25 cellular contexts compared by ENCODE assay signal in genomic region chr2:197487385-197487784, GRCh38. TPM values are rescaled to one million over a fixed set of nuclear protein-coding genes. Genes with fewer than 3 reads are reported as not detected.
DNase-seq lines count a peak whose midpoint lies in the region; ATAC-seq, FAIRE-seq and TF ChIP-seq lines count a peak whose summit lies in the region.
"Had no signal": no experiment of that assay in that cellular context is flagged by ENCODE, and none has a peak within 500 bp of the region (broad histone marks: within the 10 kb centered on the region; RNA-seq: fewer than 3 reads in every experiment).

No MANE protein-coding gene starts in this region.

- POLR2A ChIA-PET in activated CD4-positive, alpha-beta memory T cell treated with anti-CD3 and anti-CD28 coated beads for 36 hours (lab: Charles Lee), result interaction anchor here (0.6 to 2.0 kb wide), 3 partner anchors 9 to 83 kb away, joined by 3 to 7 read pairs (median 4); no protein-coding TSS in a partner anchor
- POLR2A ChIA-PET in activated CD4-positive, alpha-beta memory T cell treated with anti-CD3 and anti-CD28 coated beads, Interleukin-2, amount 10 ng/mL, durations not matched to agents 7 days and 5 days (lab: Charles Lee), result interaction anchor here (1.6 to 2.0 kb wide), 2 partner anchors 11 to 14 kb away, joined by 3 to 8 read pairs; no protein-coding TSS in a partner anchor
- POLR2A ChIA-PET in K562 (lab: Yijun Ruan, JAX), result interaction anchor here (0.6 to 1.4 kb wide), 3 partner anchors 9 to 1904 kb away, joined by 3 to 4 read pairs (median 3); partner anchors contain the start of genes HSPD1 and HSPE1

- intact Hi-C loops in activated CD4-positive, alpha-beta memory T cell treated with anti-CD3 and anti-CD28 coated beads for 36 hours (cut with micrococcal nuclease), result no loop called here
- intact Hi-C loops in breast epithelium (cut with DNase I; ENCODE audit: low total_unique reads) (no loop called here), mammary epithelial cell (cut with micrococcal nuclease) (no loop called here), K562 (cut with micrococcal nuclease) (no loop called here)

- ATAC-seq in K562, result no peak

- WGBS in mammary epithelial cell (ENCODE audit: low coverage, missing lambda C conversion rate), result 64% methylated on average over 4 of the region's 4 CpGs
- WGBS in K562 (ENCODE audit: insufficient coverage, low coverage, missing lambda C conversion rate), result 94% methylated on average over 3 of the region's 4 CpGs

- H3K79me2 ChIP-seq in mammary epithelial cell (ENCODE audit: insufficient read depth, low read length) (peaks cover 33% of the 10 kb centered on the region), K562 (ENCODE audit: control insufficient read depth, insufficient read depth, low read length) (peaks cover 13% of the 10 kb centered on the region; the same call in 1 of the 3 replicates)

- H3K4me1 Mint-ChIP-seq in activated CD4-positive, alpha-beta memory T cell treated with anti-CD3 and anti-CD28 coated beads for 36 hours (ENCODE audit: low read depth), result peaks cover 20% of the 10 kb centered on the region
- peaks cover 7% of the 10 kb centered on the region for H3K4me1 Mint-ChIP-seq in activated CD4-positive, alpha-beta memory T cell treated with anti-CD3 and anti-CD28 coated beads, Interleukin-2, amount 10 ng/mL, durations not matched to agents 7 days and 5 days

- H3K27me3 ChIP-seq in breast epithelium (no peaks in the 10 kb centered on the region), mammary epithelial cell (ENCODE audit: insufficient read depth, low read length) (no peaks in the 10 kb centered on the region), K562 (ENCODE audit: control insufficient read depth in 2 of 2, insufficient read depth in 2 of 2, low read length in 2 of 2) (no peaks in the 10 kb centered on the region), Peyer's patch (no peaks in the 10 kb centered on the region)

- H3K9me3 ChIP-seq in breast epithelium (peaks cover 9 to 10% of the 10 kb centered on the region in 2 donors), mammary epithelial cell (replicated peaks; ENCODE audit: insufficient read depth, low read length) (peaks cover 12% of the 10 kb centered on the region), K562 (replicated peaks; ENCODE audit: control insufficient read depth, insufficient read depth, low read depth, low read length) (peaks cover 2% of the 10 kb centered on the region; the same call in 1 of the 2 replicates), Peyer's patch (peaks cover 0 to 14% (median 3%) of the 10 kb centered on the region in 4 donors)

- H3K36me3 ChIP-seq in breast epithelium (no peaks in the 10 kb centered on the region), mammary epithelial cell (ENCODE audit: insufficient read depth, low read length) (peaks cover 45% of the 10 kb centered on the region), K562 (ENCODE audit: control insufficient read depth, insufficient read depth, low read length) (peaks cover 63% of the 10 kb centered on the region), Peyer's patch (peaks cover 0 to 87% (median 2%) of the 10 kb centered on the region in 3 donors)

- TF ChIP-seq EP300 in K562 (IDR thresholded peaks at IDR 0.05; ENCODE audit: low read length), result no peak

- H3K27ac ChIP-seq in breast epithelium, result peak overlapping the region; percentile 54 to 77
- H3K27ac ChIP-seq in mammary epithelial cell (ENCODE audit: insufficient read depth, low read depth, low read length), result no peak overlapping the region
- H3K27ac ChIP-seq in 22Rv1, result peak overlapping the region; percentile 63
- no peak overlapping the region for H3K27ac ChIP-seq in K562 (ENCODE audit: extremely low read depth, low read depth, low read length)
- H3K27ac ChIP-seq in Peyer's patch, result no peak overlapping the region
- H3K27ac ChIP-seq: HL-60 had no signal

- H4K20me1 ChIP-seq in mammary epithelial cell (ENCODE audit: insufficient read depth, low read length) (no peaks in the 10 kb centered on the region), K562 (replicated peaks; ENCODE audit: control insufficient read depth, insufficient read depth, low read length) (no peaks in the 10 kb centered on the region)

- no peak for TF ChIP-seq RAD21 in K562 (CRISPR knock-in tag; conservative IDR thresholded peaks at IDR 0.05 in 1 of 2, IDR thresholded peaks at IDR 0.05 in 1 of 2)

- H3K9ac ChIP-seq in mammary epithelial cell (ENCODE audit: insufficient read depth, low read length) (no peak overlapping the region), K562 (ENCODE audit: insufficient read depth in 1 of 2, low read depth in 2 of 2, low read length in 2 of 2) (no peak overlapping the region)

- in situ Hi-C loops in mammary epithelial cell (cut with MboI; ENCODE audit: low sequenced_read_pairs in 2 of 2) (no loop called here), K562 (cut with MboI) (no loop called here)

- H2AFZ ChIP-seq in mammary epithelial cell (ENCODE audit: low read depth, low read length) (no peak overlapping the region), K562 (ENCODE audit: low read depth, low read length) (no peak overlapping the region)

- H3K36me3 Mint-ChIP-seq in activated CD4-positive, alpha-beta memory T cell treated with anti-CD3 and anti-CD28 coated beads for 36 hours, result peaks cover 71% of the 10 kb centered on the region
- H3K36me3 Mint-ChIP-seq in activated CD4-positive, alpha-beta memory T cell treated with anti-CD3 and anti-CD28 coated beads, Interleukin-2, amount 10 ng/mL, durations not matched to agents 7 days and 5 days (ENCODE audit: low read depth), result peaks cover 88% of the 10 kb centered on the region

- H3K4me3 Mint-ChIP-seq in activated CD4-positive, alpha-beta memory T cell treated with anti-CD3 and anti-CD28 coated beads for 36 hours, result no peak overlapping the region
- no peak overlapping the region for H3K4me3 Mint-ChIP-seq in activated CD4-positive, alpha-beta memory T cell treated with anti-CD3 and anti-CD28 coated beads, Interleukin-2, amount 10 ng/mL, durations not matched to agents 7 days and 5 days
- H3K4me3 Mint-ChIP-seq: CD8-positive, alpha-beta memory T cell had no signal

- CTCF ChIA-PET in activated CD4-positive, alpha-beta memory T cell treated with anti-CD3 and anti-CD28 coated beads for 36 hours (lab: Charles Lee), result no interaction called here
- CTCF ChIA-PET in activated CD4-positive, alpha-beta memory T cell treated with anti-CD3 and anti-CD28 coated beads, Interleukin-2, amount 10 ng/mL, durations not matched to agents 7 days and 5 days (lab: Charles Lee), result no interaction called here
- CTCF ChIA-PET in mammary epithelial cell (lab: Charles Lee; ENCODE audit: low non-redundant PET) (no interaction called here), K562 (lab: Yijun Ruan, JAX; ENCODE audit: low intra/inter-chr PET ratio) (no interaction called here)

- dilution Hi-C loops in mammary epithelial cell (cut with HindIII; ENCODE audit: low sequenced_read_pairs), result no loop called here

- TF ChIP-seq CTCF in breast epithelium (IDR thresholded peaks at IDR 0.05) (no peak), mammary epithelial cell (conservative IDR thresholded peaks at IDR 0.05 in 1 of 2, IDR thresholded peaks at IDR 0.05 in 1 of 2; ENCODE audit: extremely low read depth in 1 of 2, insufficient read depth in 1 of 2, low read depth in 1 of 2, low read length in 2 of 2) (no peak), 22Rv1 (IDR thresholded peaks at IDR 0.05) (no peak), K562 (IDR thresholded peaks at IDR 0.05 in 2 of 3, conservative IDR thresholded peaks at IDR 0.05 in 1 of 3; ENCODE audit: insufficient read depth in 2 of 3, low read depth in 1 of 3, low read length in 3 of 3) (no peak), Peyer's patch (IDR thresholded peaks at IDR 0.05) (no peak)

- no peak for FAIRE-seq in K562 (lab: Jason Lieb, UNC)

- BruUV-seq in mammary epithelial cell (replicated peaks; lab: Mats Ljungman, UMichigan) (no TSS peak), K562 (replicated peaks; lab: Mats Ljungman, UMichigan) (no TSS peak)

- peaks cover 15% of the 10 kb centered on the region for H3K9me3 Mint-ChIP-seq in activated CD4-positive, alpha-beta memory T cell treated with anti-CD3 and anti-CD28 coated beads for 36 hours
- peaks cover 13% of the 10 kb centered on the region for H3K9me3 Mint-ChIP-seq in activated CD4-positive, alpha-beta memory T cell treated with anti-CD3 and anti-CD28 coated beads, Interleukin-2, amount 10 ng/mL, durations not matched to agents 7 days and 5 days

- no peak for DNase-seq in activated CD4-positive, alpha-beta memory T cell treated with anti-CD3 and anti-CD28 coated beads for 36 hours
- DNase-seq in activated CD4-positive, alpha-beta memory T cell treated with anti-CD3 and anti-CD28 coated beads, Interleukin-2, amount 10 ng/mL, durations not matched to agents 7 days and 5 days, result no peak
- peak; percentile 29 to 56 for DNase-seq in breast epithelium (ENCODE audit: low spot score in 2 of 2)
- DNase-seq in mammary epithelial cell, result no peak
- DNase-seq in K562 (ENCODE audit: extremely low read depth in 1 of 4, low spot score in 3 of 4), result no peak
- DNase-seq in stimulated activated CD4-positive, alpha-beta T cell treated with anti-CD3 and anti-CD28 coated beads, Interleukin-2, amount 100 ng/mL, for 24 hours, result no peak
- DNase-seq in Peyer's patch, result no peak
- DNase-seq: AML-193; C1 segment of cervical spinal cord; Calu3; CD8-positive, alpha-beta memory T cell; DMS153; GF-D8; GOT3; HCEC 1CT; KG1; NCI-H1092; NCI-H1436; NCI-H187 treated with DMSO at 0.1 percent for 48 hours; NCI-H2107; NCI-H446 treated with DMSO at 0.1 percent for 48 hours; NCI-H526 treated with DMSO at 0.1 percent for 48 hours; OCI-M1 had no signal

- H3K27ac Mint-ChIP-seq in activated CD4-positive, alpha-beta memory T cell treated with anti-CD3 and anti-CD28 coated beads for 36 hours, result peak overlapping the region; percentile 62
- H3K27ac Mint-ChIP-seq in activated CD4-positive, alpha-beta memory T cell treated with anti-CD3 and anti-CD28 coated beads, Interleukin-2, amount 10 ng/mL, durations not matched to agents 7 days and 5 days, result no peak overlapping the region

- H3K4me2 ChIP-seq in mammary epithelial cell (ENCODE audit: insufficient read depth, low read depth, low read length) (no peak overlapping the region), K562 (ENCODE audit: insufficient read depth, low read length) (no peak overlapping the region)

- no peaks in the 10 kb centered on the region for H3K9me1 ChIP-seq in K562 (ENCODE audit: control insufficient read depth, insufficient read depth, low read length)

- H3K27me3 Mint-ChIP-seq in activated CD4-positive, alpha-beta memory T cell treated with anti-CD3 and anti-CD28 coated beads for 36 hours, result no peaks in the 10 kb centered on the region
- H3K27me3 Mint-ChIP-seq in activated CD4-positive, alpha-beta memory T cell treated with anti-CD3 and anti-CD28 coated beads, Interleukin-2, amount 10 ng/mL, durations not matched to agents 7 days and 5 days, result no peaks in the 10 kb centered on the region
- H3K27me3 Mint-ChIP-seq: CD8-positive, alpha-beta memory T cell had no signal

- TF ChIP-seq POLR2A in breast epithelium (IDR thresholded peaks at IDR 0.05), result no peak
- 0 out of 2 replicates have a peak, but pooled peaks have one; percentile 13 for TF ChIP-seq POLR2A in K562 (conservative IDR thresholded peaks at IDR 0.05)
- no peak for TF ChIP-seq POLR2A in Peyer's patch (IDR thresholded peaks at IDR 0.05)

- H3K4me3 ChIP-seq in breast epithelium (no peak overlapping the region), mammary epithelial cell (replicated peaks in 1 of 3; ENCODE audit: insufficient read depth in 1 of 3, low read depth in 2 of 3, low read length in 3 of 3) (no peak overlapping the region), K562 (no peak overlapping the region), Peyer's patch (no peak overlapping the region)

- H3K4me1 ChIP-seq in breast epithelium (no peaks in the 10 kb centered on the region), mammary epithelial cell (ENCODE audit: insufficient read depth, low read length) (no peaks in the 10 kb centered on the region), K562 (replicated peaks in 1 of 2; ENCODE audit: control insufficient read depth in 2 of 2, insufficient read depth in 2 of 2, low read length in 2 of 2) (no peaks in the 10 kb centered on the region), Peyer's patch (no peaks in the 10 kb centered on the region)

RNA-seq across cellular contexts. Expression of gene HSPD1, which starts 12.3 kb away (rescaled TPM):
- total RNA-seq in activated CD4-positive, alpha-beta memory T cell treated with anti-CD3 and anti-CD28 coated beads for 36 hours, result 100 to 1,000 TPM; 839 to 853 TPM
- 100 to 1,000 TPM; 227 to 229 TPM for total RNA-seq in activated CD4-positive, alpha-beta memory T cell treated with anti-CD3 and anti-CD28 coated beads, Interleukin-2, amount 10 ng/mL, durations not matched to agents 7 days and 5 days
- total RNA-seq in breast epithelium (100 to 1,000 TPM; 108 to 227 (median 205) TPM), mammary epithelial cell (100 to 1,000 TPM; 143 to 350 TPM), K562 (2014; rRNA removed) (398 and 400 TPM in 2 replicates), K562 (2014; rRNA removed; fragmentation: Illumina TruSeq; extraction: Trizol) (816 and 890 TPM in 2 replicates), K562 (2015; rRNA removed; fragmentation: Illumina TruSeq; extraction: Trizol) (663 and 710 TPM in 2 replicates), K562 (2021) (561 and 583 TPM in 2 replicates), Peyer's patch (100 to 1,000 TPM in 3 of 4 donors, 10 to 100 TPM in 1; 88.4 to 221 (median 122) TPM)
- polyA plus RNA-seq in mammary epithelial cell (214 TPM), K562 (2011; rRNA removed) (411 and 575 TPM in 2 replicates), K562 (2014; fragmentation: Illumina TruSeq; extraction: Trizol) (654 and 736 TPM in 2 replicates), K562 (2014; fragmentation: Nextera tagmentation; extraction: Ambion mirVana) (1,000 to 10,000 TPM in 1 of 2 experiments, 100 to 1,000 TPM in 1; 622 to 1,014 TPM), K562 (2014; rRNA removed) (508 and 510 TPM in 2 replicates)
- 549 TPM for polyA minus RNA-seq in mammary epithelial cell
- total RNA-seq in K562 (2011; cell fraction: chromatin; rRNA removed; ENCODE audit: low replicate concordance), result 178 and 396 TPM in 2 replicates
- 123 and 133 TPM in 2 replicates for total RNA-seq in K562 (2011; cell fraction: nucleolus; rRNA removed)
- total RNA-seq in K562 (2011; cell fraction: nucleoplasm; rRNA removed), result 166 and 176 TPM in 2 replicates
- 100 and 172 TPM in 2 replicates for polyA plus RNA-seq in K562 (2011; cell fraction: cytosol; rRNA removed)
- polyA plus RNA-seq in K562 (2011; cell fraction: nucleus; rRNA removed), result 163 and 169 TPM in 2 replicates
- polyA plus RNA-seq in K562 (2012), result 361 and 520 TPM in 2 replicates
- polyA minus RNA-seq in K562 (2011; rRNA and poly(A)+ RNA removed), result 835 and 848 TPM in 2 replicates
- 305 and 355 TPM in 2 replicates for polyA minus RNA-seq in K562 (2011; cell fraction: cytosol; rRNA and poly(A)+ RNA removed)
- 151 and 279 TPM in 2 replicates for polyA minus RNA-seq in K562 (2011; cell fraction: nucleus; rRNA and poly(A)+ RNA removed)

RNA-seq across cellular contexts. Expression of gene HSPE1, which starts 12.8 kb away (rescaled TPM):
- total RNA-seq in activated CD4-positive, alpha-beta memory T cell treated with anti-CD3 and anti-CD28 coated beads for 36 hours, result 100 to 1,000 TPM; 282 to 283 TPM
- total RNA-seq in activated CD4-positive, alpha-beta memory T cell treated with anti-CD3 and anti-CD28 coated beads, Interleukin-2, amount 10 ng/mL, durations not matched to agents 7 days and 5 days, result 10 to 100 TPM; 85.9 to 92.6 TPM
- total RNA-seq in breast epithelium (100 to 1,000 TPM in 2 of 3 donors, 10 to 100 TPM in 1; 74.9 to 170 (median 124) TPM), mammary epithelial cell (100 to 1,000 TPM in 1 of 2 donors, 10 to 100 TPM in 1; 30.2 to 118 TPM), K562 (2014; rRNA removed) (395 and 427 TPM in 2 replicates), K562 (2014; rRNA removed; fragmentation: Illumina TruSeq; extraction: Trizol) (649 and 664 TPM in 2 replicates), K562 (2015; rRNA removed; fragmentation: Illumina TruSeq; extraction: Trizol) (576 and 612 TPM in 2 replicates), K562 (2021) (223 and 261 TPM in 2 replicates), Peyer's patch (10 to 100 TPM; 23.8 to 95.4 (median 67.8) TPM)
- polyA plus RNA-seq in mammary epithelial cell (168 TPM), K562 (2011; rRNA removed) (267 and 371 TPM in 2 replicates), K562 (2014; fragmentation: Illumina TruSeq; extraction: Trizol) (574 and 695 TPM in 2 replicates), K562 (2014; fragmentation: Nextera tagmentation; extraction: Ambion mirVana) (1,000 to 10,000 TPM in 1 of 2 experiments, 100 to 1,000 TPM in 1; 880 to 1,007 TPM), K562 (2014; rRNA removed) (843 and 986 TPM in 2 replicates)
- polyA minus RNA-seq in mammary epithelial cell, result 3.2 TPM
- 32.0 and 68.8 TPM in 2 replicates for total RNA-seq in K562 (2011; cell fraction: chromatin; rRNA removed; ENCODE audit: low replicate concordance)
- 34.5 and 38.0 TPM in 2 replicates for total RNA-seq in K562 (2011; cell fraction: nucleolus; rRNA removed)
- 51.1 and 56.8 TPM in 2 replicates for total RNA-seq in K562 (2011; cell fraction: nucleoplasm; rRNA removed)
- 41.1 and 116 TPM in 2 replicates for polyA plus RNA-seq in K562 (2011; cell fraction: cytosol; rRNA removed)
- 31.9 and 45.6 TPM in 2 replicates for polyA plus RNA-seq in K562 (2011; cell fraction: nucleus; rRNA removed)
- polyA plus RNA-seq in K562 (2012), result 140 and 1,187 TPM in 2 replicates
- polyA minus RNA-seq in K562 (2011; rRNA and poly(A)+ RNA removed), result 192 and 215 TPM in 2 replicates
- 29.0 and 38.2 TPM in 2 replicates for polyA minus RNA-seq in K562 (2011; cell fraction: cytosol; rRNA and poly(A)+ RNA removed)
- 30.8 and 50.2 TPM in 2 replicates for polyA minus RNA-seq in K562 (2011; cell fraction: nucleus; rRNA and poly(A)+ RNA removed)

RNA-seq across cellular contexts. Expression of gene MOB4, which starts 28.5 kb away (rescaled TPM):
- total RNA-seq in activated CD4-positive, alpha-beta memory T cell treated with anti-CD3 and anti-CD28 coated beads for 36 hours, result 10 to 100 TPM; 18.9 to 19.5 TPM
- 10 to 100 TPM; 23.5 to 24.8 TPM for total RNA-seq in activated CD4-positive, alpha-beta memory T cell treated with anti-CD3 and anti-CD28 coated beads, Interleukin-2, amount 10 ng/mL, durations not matched to agents 7 days and 5 days
- total RNA-seq in breast epithelium (10 to 100 TPM; 20.6 to 34.7 (median 34.2) TPM), mammary epithelial cell (10 to 100 TPM; 23.6 to 28.8 TPM), K562 (2014; rRNA removed) (12.2 and 13.5 TPM in 2 replicates), K562 (2014; rRNA removed; fragmentation: Illumina TruSeq; extraction: Trizol) (27.7 and 31.3 TPM in 2 replicates), K562 (2015; rRNA removed; fragmentation: Illumina TruSeq; extraction: Trizol) (18.1 and 21.0 TPM in 2 replicates), K562 (2021) (13.8 and 16.8 TPM in 2 replicates), Peyer's patch (10 to 100 TPM; 11.0 to 36.3 (median 20.5) TPM)
- polyA plus RNA-seq in mammary epithelial cell (25.8 TPM), K562 (2011; rRNA removed) (15.3 and 25.6 TPM in 2 replicates), K562 (2014; fragmentation: Illumina TruSeq; extraction: Trizol) (17.4 and 17.7 TPM in 2 replicates), K562 (2014; fragmentation: Nextera tagmentation; extraction: Ambion mirVana) (10 to 100 TPM; 29.6 to 30.8 TPM), K562 (2014; rRNA removed) (20.4 and 22.2 TPM in 2 replicates)
- polyA minus RNA-seq in mammary epithelial cell, result 6.7 TPM
- 5.9 and 15.8 TPM in 2 replicates for total RNA-seq in K562 (2011; cell fraction: chromatin; rRNA removed; ENCODE audit: low replicate concordance)
- total RNA-seq in K562 (2011; cell fraction: nucleolus; rRNA removed), result 3.4 and 3.8 TPM in 2 replicates
- 8.1 and 16.6 TPM in 2 replicates for total RNA-seq in K562 (2011; cell fraction: nucleoplasm; rRNA removed)
- 4.9 and 10.9 TPM in 2 replicates for polyA plus RNA-seq in K562 (2011; cell fraction: cytosol; rRNA removed)
- polyA plus RNA-seq in K562 (2011; cell fraction: nucleus; rRNA removed), result 2.2 and 3.5 TPM in 2 replicates
- 22.2 and 27.7 TPM in 2 replicates for polyA plus RNA-seq in K562 (2012)
- 23.7 and 28.7 TPM in 2 replicates for polyA minus RNA-seq in K562 (2011; rRNA and poly(A)+ RNA removed)
- 3.3 and 6.0 TPM in 2 replicates for polyA minus RNA-seq in K562 (2011; cell fraction: cytosol; rRNA and poly(A)+ RNA removed)
- 4.4 and 5.3 TPM in 2 replicates for polyA minus RNA-seq in K562 (2011; cell fraction: nucleus; rRNA and poly(A)+ RNA removed)

RNA-seq across cellular contexts. Expression of gene COQ10B, which starts 34.0 kb away (rescaled TPM):
- total RNA-seq in activated CD4-positive, alpha-beta memory T cell treated with anti-CD3 and anti-CD28 coated beads for 36 hours, result 10 to 100 TPM; 21.5 TPM
- total RNA-seq in activated CD4-positive, alpha-beta memory T cell treated with anti-CD3 and anti-CD28 coated beads, Interleukin-2, amount 10 ng/mL, durations not matched to agents 7 days and 5 days, result 10 to 100 TPM; 22.2 to 24.4 TPM
- total RNA-seq in breast epithelium (10 to 100 TPM; 30.7 to 34.4 (median 32.8) TPM), mammary epithelial cell (10 to 100 TPM; 23.9 to 40.0 TPM), K562 (2014; rRNA removed) (6.9 and 7.6 TPM in 2 replicates), K562 (2014; rRNA removed; fragmentation: Illumina TruSeq; extraction: Trizol) (13.1 and 15.9 TPM in 2 replicates), K562 (2015; rRNA removed; fragmentation: Illumina TruSeq; extraction: Trizol) (10.8 and 11.1 TPM in 2 replicates), K562 (2021) (8.5 and 9.8 TPM in 2 replicates), Peyer's patch (10 to 100 TPM; 14.4 to 30.3 (median 22.3) TPM)
- polyA plus RNA-seq in mammary epithelial cell (2.7 TPM), K562 (2011; rRNA removed) (1.8 and 3.1 TPM in 2 replicates), K562 (2014; fragmentation: Illumina TruSeq; extraction: Trizol) (8.8 and 9.7 TPM in 2 replicates), K562 (2014; fragmentation: Nextera tagmentation; extraction: Ambion mirVana) (1 to 10 TPM; 7.2 to 7.7 TPM), K562 (2014; rRNA removed) (7.1 and 9.3 TPM in 2 replicates)
- 34.8 TPM for polyA minus RNA-seq in mammary epithelial cell
- 8.4 and 11.7 TPM in 2 replicates for total RNA-seq in K562 (2011; cell fraction: chromatin; rRNA removed; ENCODE audit: low replicate concordance)
- total RNA-seq in K562 (2011; cell fraction: nucleolus; rRNA removed), result 7.0 and 9.7 TPM in 2 replicates
- total RNA-seq in K562 (2011; cell fraction: nucleoplasm; rRNA removed), result 10.8 and 22.4 TPM in 2 replicates
- 0.86 and 1.4 TPM in 2 replicates for polyA plus RNA-seq in K562 (2011; cell fraction: cytosol; rRNA removed)
- 1.5 and 1.9 TPM in 2 replicates for polyA plus RNA-seq in K562 (2011; cell fraction: nucleus; rRNA removed)
- 6.8 and 10.0 TPM in 2 replicates for polyA plus RNA-seq in K562 (2012)
- 4.2 and 4.7 TPM in 2 replicates for polyA minus RNA-seq in K562 (2011; rRNA and poly(A)+ RNA removed)
- polyA minus RNA-seq in K562 (2011; cell fraction: cytosol; rRNA and poly(A)+ RNA removed), result 1.1 and 1.7 TPM in 2 replicates
- 5.7 and 8.9 TPM in 2 replicates for polyA minus RNA-seq in K562 (2011; cell fraction: nucleus; rRNA and poly(A)+ RNA removed)

RNA-seq across cellular contexts. Expression of gene SF3B1, which starts 52.6 kb away (rescaled TPM):
- 100 to 1,000 TPM; 228 to 245 TPM for total RNA-seq in activated CD4-positive, alpha-beta memory T cell treated with anti-CD3 and anti-CD28 coated beads for 36 hours
- 100 to 1,000 TPM; 292 to 304 TPM for total RNA-seq in activated CD4-positive, alpha-beta memory T cell treated with anti-CD3 and anti-CD28 coated beads, Interleukin-2, amount 10 ng/mL, durations not matched to agents 7 days and 5 days
- 100 to 1,000 TPM; 403 to 552 (median 415) TPM for total RNA-seq in breast epithelium
- 100 to 1,000 TPM; 132 to 153 TPM for total RNA-seq in mammary epithelial cell
- 178 TPM for polyA plus RNA-seq in mammary epithelial cell
- polyA minus RNA-seq in mammary epithelial cell, result 173 TPM
- total RNA-seq in K562 (2011; cell fraction: chromatin; rRNA removed; ENCODE audit: low replicate concordance), result 275 and 561 TPM in 2 replicates
- total RNA-seq in K562 (2011; cell fraction: nucleolus; rRNA removed), result 81.5 and 115 TPM in 2 replicates
- 184 and 196 TPM in 2 replicates for total RNA-seq in K562 (2011; cell fraction: nucleoplasm; rRNA removed)
- 96.2 and 118 TPM in 2 replicates for total RNA-seq in K562 (2014; rRNA removed)
- 209 and 283 TPM in 2 replicates for total RNA-seq in K562 (2014; rRNA removed; fragmentation: Illumina TruSeq; extraction: Trizol)
- 168 and 176 TPM in 2 replicates for total RNA-seq in K562 (2015; rRNA removed; fragmentation: Illumina TruSeq; extraction: Trizol)
- total RNA-seq in K562 (2021), result 180 and 182 TPM in 2 replicates
- polyA plus RNA-seq in K562 (2011; rRNA removed), result 340 and 377 TPM in 2 replicates
- 104 and 199 TPM in 2 replicates for polyA plus RNA-seq in K562 (2011; cell fraction: cytosol; rRNA removed)
- polyA plus RNA-seq in K562 (2011; cell fraction: nucleus; rRNA removed), result 387 and 786 TPM in 2 replicates
- 124 and 183 TPM in 2 replicates for polyA plus RNA-seq in K562 (2012)
- polyA plus RNA-seq in K562 (2014; fragmentation: Illumina TruSeq; extraction: Trizol), result 238 and 243 TPM in 2 replicates
- 100 to 1,000 TPM; 125 to 177 TPM for polyA plus RNA-seq in K562 (2014; fragmentation: Nextera tagmentation; extraction: Ambion mirVana)
- polyA plus RNA-seq in K562 (2014; rRNA removed), result 144 and 145 TPM in 2 replicates
- polyA minus RNA-seq in K562 (2011; rRNA and poly(A)+ RNA removed), result 859 and 924 TPM in 2 replicates
- 67.3 and 81.8 TPM in 2 replicates for polyA minus RNA-seq in K562 (2011; cell fraction: cytosol; rRNA and poly(A)+ RNA removed)
- 130 and 336 TPM in 2 replicates for polyA minus RNA-seq in K562 (2011; cell fraction: nucleus; rRNA and poly(A)+ RNA removed)
- 100 to 1,000 TPM; 313 to 785 (median 486) TPM for total RNA-seq in Peyer's patch

Comparison
In these comparisons a context has a peak if more than half of its experiments do, and no peak if none do; other contexts are left out.
1. DNase-seq: peak in breast epithelium (2 of 2); none in activated CD4-positive, alpha-beta memory T cell treated with anti-CD3 and anti-CD28 coated beads for 36 hours (single experiment), activated CD4-positive, alpha-beta memory T cell treated with anti-CD3 and anti-CD28 coated beads, Interleukin-2, amount 10 ng/mL, durations not matched to agents 7 days and 5 days (single experiment), mammary epithelial cell (single experiment), K562 (0 of 4), stimulated activated CD4-positive, alpha-beta T cell treated with anti-CD3 and anti-CD28 coated beads, Interleukin-2, amount 100 ng/mL, for 24 hours (0 of 2) and Peyer's patch (0 of 3).
2. H3K27ac ChIP-seq: peak in breast epithelium (2 of 2) and 22Rv1 (single experiment); none in mammary epithelial cell (single experiment), K562 (single experiment) and Peyer's patch (0 of 4).